ENCODE assay signal across 9 cellular contexts in the genomic region with DNA sequence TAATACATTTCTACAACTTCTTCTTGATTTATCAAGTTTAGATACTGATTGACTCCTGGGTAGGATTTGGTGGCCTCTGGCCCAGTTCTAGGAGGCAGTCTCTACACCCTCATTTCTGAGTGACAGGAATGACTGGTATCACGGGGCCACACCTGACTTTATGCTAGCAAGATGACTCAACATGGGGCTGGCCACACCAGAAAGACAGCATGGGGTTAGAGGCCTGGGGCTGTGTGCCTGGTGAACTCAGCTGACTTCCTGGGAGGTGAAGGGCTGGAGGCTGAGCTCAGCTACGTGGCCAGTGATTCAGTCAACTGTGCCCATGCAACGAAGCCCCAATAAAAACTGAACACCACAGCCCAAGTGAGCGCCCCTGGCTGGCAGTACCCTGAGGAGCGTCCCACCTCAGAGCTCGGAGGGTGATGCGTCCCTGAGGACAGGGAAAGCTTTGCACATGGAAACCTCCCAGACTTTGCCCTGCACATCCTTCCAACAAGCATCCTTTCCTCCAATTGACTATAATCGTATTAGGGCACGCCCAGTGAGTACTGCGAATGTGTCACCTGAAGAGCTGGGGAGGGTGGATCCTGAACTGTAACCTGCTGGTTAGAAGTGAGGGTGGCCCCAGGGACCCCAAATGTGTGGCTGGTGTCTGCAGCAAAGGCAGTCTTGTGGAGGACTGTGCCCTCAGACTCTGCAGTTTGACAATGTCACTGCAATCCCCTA.
DNase-seq lines count a peak whose midpoint lies in the region; ATAC-seq and TF ChIP-seq lines count a peak whose summit lies in the region.
"Had no signal": no experiment of that assay in that cellular context is flagged by ENCODE, and none has a peak within 500 bp of the region (broad histone marks: within the 10 kb centered on the region; RNA-seq: fewer than 3 reads in every experiment).

No MANE protein-coding gene starts in this region.

- DNase-seq in GM10266 (ENCODE audit: extremely low spot score) (peak; percentile 45), NB4 (ENCODE audit: low read depth) (peak; percentile 28), foreskin melanocyte (peak; percentile 19), NCI-H2029 (lab: John Stamatoyannopoulos, UW) (no peak), RPMI8226 (no peak), inferior parietal cortex (ENCODE audit: extremely low spot score) (no peak), COR-L47 (lab: John Stamatoyannopoulos, UW) (no peak)
- DNase-seq: right lobe of liver had no signal

- TF ChIP-seq POLR2A in NB4 (IDR thresholded peaks at IDR 0.05; ENCODE audit: extremely low read depth, insufficient read length): no peak

- TF ChIP-seq CTCF in GM10266 (IDR thresholded peaks at IDR 0.05; ENCODE audit: control insufficient read depth, insufficient read depth, low read depth, missing control alignments): no peak
- no peak for TF ChIP-seq CTCF in NB4 (IDR thresholded peaks at IDR 0.05; ENCODE audit: low read depth, low read length)

- ATAC-seq in GM21619 (IDR thresholded peaks at IDR 0.05; ENCODE audit: unreplicated experiment): peak; percentile 93

- no peak overlapping the region for H3K4me3 ChIP-seq in NB4 (ENCODE audit: low read depth, low read length)
- H3K4me3 ChIP-seq: right lobe of liver had no signal

Comparison
In these comparisons a context has a peak if more than half of its experiments do, and no peak if none do; other contexts are left out.
1. DNase-seq: peak in GM10266 (single experiment), NB4 (single experiment) and foreskin melanocyte (single experiment); none in NCI-H2029 (single experiment), RPMI8226 (single experiment), inferior parietal cortex (single experiment) and COR-L47 (single experiment).